Comparison of ENCODE assay signal across 8 cellular contexts in genomic region chr7:72914756-72915525, GRCh38. TPM values are rescaled to one million over a fixed set of nuclear protein-coding genes. Genes with fewer than 3 reads are reported as not detected.
DNase-seq lines count a peak whose midpoint lies in the region; ATAC-seq, FAIRE-seq and TF ChIP-seq lines count a peak whose summit lies in the region.
"Not testable (repeated sequence)": the region's sequence is repeated elsewhere in the genome, so short reads cannot be mapped to it uniquely, and the experiment has no call there.

No MANE protein-coding gene starts in this region.

- DNase-seq in ACHN (peak; percentile 71), NCI-H2029 (lab: John Stamatoyannopoulos, UW) (peak; percentile 10), UCSD-AML1 (lab: John Stamatoyannopoulos, UW; ENCODE audit: unreplicated experiment) (peak; percentile 30), astrocyte of the hippocampus (ENCODE audit: low read depth, low spot score) (peak; percentile 68), small intestine (peak; percentile 89)
- not testable (repeated sequence) for DNase-seq in right atrium auricular region (ENCODE audit: low spot score)

- not testable (repeated sequence) for H3K27me3 ChIP-seq in right atrium auricular region; small intestine (ENCODE audit: control insufficient read depth in 2 of 2, insufficient read depth in 2 of 2, low read length in 2 of 2)

- in situ Hi-C loops in ACHN (cut with HindIII; ENCODE audit: low pct_ligation_motif_present, low pct_unique_long_range_greater_than_20kb, low sequenced_read_pairs) = not testable (repeated sequence)

- H3K4me3 ChIP-seq in right atrium auricular region; small intestine (ENCODE audit: low read depth in 1 of 2, low read length in 2 of 2): not testable (repeated sequence)

- H3K36me3 ChIP-seq in right atrium auricular region = peaks cover 26% of the 10 kb centered on the region
- H3K36me3 ChIP-seq in small intestine (ENCODE audit: control insufficient read depth in 2 of 2, insufficient read depth in 2 of 2, low read length in 2 of 2) = not testable (repeated sequence)

- WGBS in small intestine, 3 donors = 38 to 57% (median 41%) methylated on average over 9 of the region's 9 CpGs

- ATAC-seq in GM18861 (IDR thresholded peaks at IDR 0.05; ENCODE audit: unreplicated experiment) = peak; percentile 85
- peak; percentile 42 for ATAC-seq in HG03060 (IDR thresholded peaks at IDR 0.05; ENCODE audit: low read depth, unreplicated experiment)

- not testable (repeated sequence) for H3K4me1 ChIP-seq in right atrium auricular region; small intestine (ENCODE audit: control insufficient read depth in 2 of 2, insufficient read depth in 1 of 2, low read depth in 1 of 2, low read length in 1 of 2)

- TF ChIP-seq CTCF in right atrium auricular region (IDR thresholded peaks at IDR 0.05) = peak; percentile 62 to 70

- H3K27ac ChIP-seq in right atrium auricular region = not testable (repeated sequence)
- H3K27ac ChIP-seq in small intestine (ENCODE audit: low read depth in 1 of 2, low read length in 1 of 2) = peak overlapping the region; percentile 9 to 68

- FAIRE-seq in small intestine (lab: Jason Lieb, UNC) = not testable (repeated sequence)

- not testable (repeated sequence) for H3K9me3 ChIP-seq in right atrium auricular region; small intestine (ENCODE audit: control insufficient read depth, low read depth)

RNA-seq across cellular contexts. Expression of gene POM121, which starts 10.0 kb away (rescaled TPM):
- 10 to 100 TPM; 11.9 to 17.1 TPM for total RNA-seq in right atrium auricular region
- polyA plus RNA-seq in small intestine = 10 to 100 TPM; 13.5 to 21.6 (median 16.3) TPM

RNA-seq across cellular contexts. Expression of gene TRIM74, which starts 54.3 kb away (rescaled TPM):
- total RNA-seq in right atrium auricular region = not detected
- polyA plus RNA-seq in small intestine = 1 to 10 TPM in 2 of 3 donors, under 1 TPM in 1; 0.46 to 1.4 (median 1.3) TPM
